ENCODE assay signal across 12 cellular contexts in the genomic region with DNA sequence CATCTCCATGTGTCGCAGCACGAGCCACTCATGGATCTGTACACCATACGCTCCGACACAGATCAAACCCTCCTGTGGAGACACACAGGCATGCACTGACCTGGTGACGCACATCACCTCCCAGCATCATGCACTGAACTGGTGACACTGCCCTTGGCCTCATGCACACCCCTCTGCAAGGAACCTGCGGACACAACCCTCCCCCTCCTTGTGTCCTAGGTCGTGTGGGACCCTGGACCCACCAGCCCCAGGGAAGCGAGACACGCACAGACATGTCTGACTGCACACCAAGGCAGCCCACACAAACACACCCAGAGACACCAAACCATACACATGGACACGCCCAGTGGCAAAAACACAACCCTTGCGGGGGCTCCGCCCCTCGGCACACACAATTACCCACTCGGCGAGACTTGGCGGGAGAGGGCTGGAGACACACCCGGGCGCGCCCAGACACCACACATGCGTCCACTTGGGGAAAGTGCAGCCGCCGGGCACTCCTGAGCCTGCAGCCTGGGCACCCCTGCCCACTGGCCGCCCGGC. TPM values are rescaled to one million over a fixed set of nuclear protein-coding genes. Genes with fewer than 3 reads are reported as not detected.
A peak's percentile ranks its signal among the peaks of the same experiment; 100 is the strongest.
DNase-seq lines count a peak whose midpoint lies in the region; ATAC-seq and TF ChIP-seq lines count a peak whose summit lies in the region.
"Had no signal": no experiment of that assay in that cellular context is flagged by ENCODE, and none has a peak within 500 bp of the region (broad histone marks: within the 10 kb centered on the region; RNA-seq: fewer than 3 reads in every experiment).

No MANE protein-coding gene starts in this region.

- H3K9me3 ChIP-seq in Panc1 (ENCODE audit: control insufficient read depth, insufficient read depth, low read depth, low read length) (no peaks in the 10 kb centered on the region), suprapubic skin (no peaks in the 10 kb centered on the region)
- H3K9me3 ChIP-seq: prostate gland had no signal

- no peak for ATAC-seq in Right ventricle myocardium inferior
- peak; percentile 12; the same call in 1 of the 2 replicates for ATAC-seq in Panc1
- no peak for ATAC-seq in GM19452 (IDR thresholded peaks at IDR 0.05; ENCODE audit: unreplicated experiment)
- no peak for ATAC-seq in GM21825 (IDR thresholded peaks at IDR 0.05; ENCODE audit: unreplicated experiment)

- no peak for TF ChIP-seq POLR2A in suprapubic skin (IDR thresholded peaks at IDR 0.05)

- H3K36me3 Mint-ChIP-seq in dendritic cell treated with granulocyte-macrophage colony-stimulating factor and Interleukin-4, amounts not matched to agents 40 ng/mL and 50 ng/mL, for 4 days (ENCODE audit: low read depth) = no peaks in the 10 kb centered on the region

- POLR2A ChIA-PET in Panc1 (lab: Charles Lee) = no interaction called here

- H3K27ac Mint-ChIP-seq in dendritic cell treated with granulocyte-macrophage colony-stimulating factor and Interleukin-4, amounts not matched to agents 40 ng/mL and 50 ng/mL, for 4 days = peak overlapping the region; percentile 6

- DNase-seq in cardiac septum (ENCODE audit: low spot score) (peak; percentile 61), Right ventricle myocardium inferior (ENCODE audit: missing footprints) (no peak), Panc1 (ENCODE audit: low read depth, low spot score) (no peak), suprapubic skin (ENCODE audit: low spot score in 2 of 2) (no peak), NCI-H1105 (lab: John Stamatoyannopoulos, UW) (no peak)
- DNase-seq: AML-193, NCI-H2081 treated with DMSO at 0.1 percent for 48 hours, SHP77 had no signal

- no peaks in the 10 kb centered on the region for H3K9me3 Mint-ChIP-seq in dendritic cell treated with granulocyte-macrophage colony-stimulating factor and Interleukin-4, amounts not matched to agents 40 ng/mL and 50 ng/mL, for 4 days

- no peak overlapping the region for H3K4me3 Mint-ChIP-seq in dendritic cell treated with granulocyte-macrophage colony-stimulating factor and Interleukin-4, amounts not matched to agents 40 ng/mL and 50 ng/mL, for 4 days

- H3K27me3 ChIP-seq in Panc1 (ENCODE audit: control insufficient read depth, insufficient read depth, low read length) (no peaks in the 10 kb centered on the region), suprapubic skin (no peaks in the 10 kb centered on the region)

- no peak for TF ChIP-seq CTCF in Panc1 (IDR thresholded peaks at IDR 0.05)
- no peak for TF ChIP-seq CTCF in suprapubic skin (IDR thresholded peaks at IDR 0.05)

- no peaks in the 10 kb centered on the region for H3K27me3 Mint-ChIP-seq in dendritic cell treated with granulocyte-macrophage colony-stimulating factor and Interleukin-4, amounts not matched to agents 40 ng/mL and 50 ng/mL, for 4 days

- H3K4me1 Mint-ChIP-seq in dendritic cell treated with granulocyte-macrophage colony-stimulating factor and Interleukin-4, amounts not matched to agents 40 ng/mL and 50 ng/mL, for 4 days (ENCODE audit: low read depth) = peaks cover 69% of the 10 kb centered on the region

- H3K4me3 ChIP-seq in Panc1 (ENCODE audit: low read depth in 2 of 2, low read length in 2 of 2) = peak overlapping the region; percentile 30 to 47
- H3K4me3 ChIP-seq in suprapubic skin = peak overlapping the region; percentile 12
- H3K4me3 ChIP-seq: prostate gland had no signal

- CTCF ChIA-PET in Panc1 (lab: Charles Lee) = no interaction called here

- intact Hi-C loops in cardiac septum (cut with DNase I) = loop anchor here (10.0 kb wide), 2 partner anchors 108 to 248 kb away; partner anchors contain the start of genes PLAUR and ZNF575
- intact Hi-C loops in Right ventricle myocardium inferior (cut with DNase I) = loop anchor here (10.0 kb wide), 1 partner anchor 328 kb away; no protein-coding TSS in a partner anchor
- intact Hi-C loops in Panc1 (cut with micrococcal nuclease; ENCODE audit: unreplicated experiment) = no loop called here
- intact Hi-C loops in dendritic cell treated with granulocyte-macrophage colony-stimulating factor and Interleukin-4, amounts not matched to agents 40 ng/mL and 50 ng/mL, for 4 days (cut with micrococcal nuclease) = loop anchor here (10.0 kb wide), 1 partner anchor 118 kb away; no protein-coding TSS in a partner anchor

- TF ChIP-seq EP300 in suprapubic skin (IDR thresholded peaks at IDR 0.05) = no peak

- no peaks in the 10 kb centered on the region; the same call in 1 of the 2 replicates for H3K36me3 ChIP-seq in Panc1 (ENCODE audit: control insufficient read depth, insufficient read depth, low read length)
- H3K36me3 ChIP-seq in suprapubic skin = no peaks in the 10 kb centered on the region
- H3K36me3 ChIP-seq: prostate gland had no signal

- WGBS in suprapubic skin = 46% methylated on average over 16 of the region's 24 CpGs

- H3K4me1 ChIP-seq in Panc1 (ENCODE audit: control insufficient read depth, insufficient read depth, low read length) = peaks cover 59% of the 10 kb centered on the region
- H3K4me1 ChIP-seq in suprapubic skin = peaks cover 68% of the 10 kb centered on the region

- peak overlapping the region; percentile 98 for H3K27ac ChIP-seq in Panc1 (ENCODE audit: low read length)
- H3K27ac ChIP-seq in suprapubic skin = peak overlapping the region; percentile 67
- H3K27ac ChIP-seq: prostate gland had no signal

- in situ Hi-C loops in Panc1 (cut with HindIII; ENCODE audit: low pct_unique_long_range_greater_than_20kb, low sequenced_read_pairs) = no loop called here

- BruUV-seq in Panc1 (replicated peaks; lab: Mats Ljungman, UMichigan) = no TSS peak

RNA-seq across cellular contexts. Expression of gene KCNN4, which starts 2.0 kb away (rescaled TPM):
- total RNA-seq in cardiac septum = 0.43 TPM
- total RNA-seq in Right ventricle myocardium inferior = 0.41 TPM
- 29.7 TPM for total RNA-seq in Panc1 (2021; ENCODE audit: unreplicated experiment)
- 50.8 TPM for polyA plus RNA-seq in Panc1 (2012; ENCODE audit: insufficient read length)
- total RNA-seq in suprapubic skin = 10 to 100 TPM; 26.4 to 77.9 (median 48.2) TPM

RNA-seq across cellular contexts. Expression of gene LYPD5, which starts 19.5 kb away (rescaled TPM):
- 1.3 TPM for total RNA-seq in cardiac septum
- total RNA-seq in Right ventricle myocardium inferior = 0.92 TPM
- 0.87 TPM for total RNA-seq in Panc1 (2021; ENCODE audit: unreplicated experiment)
- 0.84 TPM for polyA plus RNA-seq in Panc1 (2012; ENCODE audit: insufficient read length)
- 100 to 1,000 TPM in 1 of 4 donors, 10 to 100 TPM in 3; 48.5 to 114 (median 98.5) TPM for total RNA-seq in suprapubic skin

RNA-seq across cellular contexts. Expression of gene SMG9, which starts 28.0 kb away (rescaled TPM):
- total RNA-seq in cardiac septum = 17.2 TPM
- 15.7 TPM for total RNA-seq in Right ventricle myocardium inferior
- total RNA-seq in Panc1 (2021; ENCODE audit: unreplicated experiment) = 49.9 TPM
- 37.6 TPM for polyA plus RNA-seq in Panc1 (2012; ENCODE audit: insufficient read length)
- 10 to 100 TPM; 21.5 to 44.4 (median 30.1) TPM for total RNA-seq in suprapubic skin

RNA-seq across cellular contexts. Expression of gene ZNF283, which starts 44.4 kb away (rescaled TPM):
- total RNA-seq in cardiac septum = 15.2 TPM
- total RNA-seq in Right ventricle myocardium inferior = 11.1 TPM
- total RNA-seq in Panc1 (2021; ENCODE audit: unreplicated experiment) = 6.9 TPM
- 1.9 TPM for polyA plus RNA-seq in Panc1 (2012; ENCODE audit: insufficient read length)
- 10 to 100 TPM in 2 of 4 donors, 1 to 10 TPM in 2; 4.7 to 26.4 (median 10.0) TPM for total RNA-seq in suprapubic skin

Comparison
In these comparisons a context has a peak if more than half of its experiments do, and no peak if none do; other contexts are left out.
1. RNA of gene KCNN4, which starts 2.0 kb away (total RNA-seq): 26.4 to 77.9 TPM in suprapubic skin and 29.7 TPM in Panc1 (single experiment); 0.43 TPM in cardiac septum (single experiment) and 0.41 TPM in Right ventricle myocardium inferior (single experiment); every median in the first group is over 10 times any median in the second.
2. RNA of gene LYPD5, which starts 19.5 kb away (total RNA-seq): 48.5 to 114 TPM in suprapubic skin; 1.3 TPM in cardiac septum (single experiment), 0.92 TPM in Right ventricle myocardium inferior (single experiment) and 0.87 TPM in Panc1 (single experiment); every median in the first group is over 10 times any median in the second.